Comparison of ENCODE assay signal across 8 cellular contexts in the genomic region with DNA sequence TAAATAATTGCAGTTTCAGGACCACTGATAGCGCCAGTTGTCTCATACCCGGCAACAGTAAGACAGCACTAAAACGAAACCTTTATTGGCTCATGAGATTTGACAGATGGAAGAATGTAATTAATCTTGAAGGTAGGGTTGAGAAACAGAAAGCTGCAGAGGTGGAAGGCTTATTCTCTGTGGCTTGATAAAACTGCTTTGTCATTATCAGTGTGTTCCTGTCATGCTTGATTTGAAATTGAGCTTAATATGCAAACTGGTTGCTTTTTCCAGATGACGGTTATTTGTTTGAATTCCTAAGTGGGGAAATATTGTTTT. TPM values are rescaled to one million over a fixed set of nuclear protein-coding genes. Genes with fewer than 3 reads are reported as not detected.
DNase-seq lines count a peak whose midpoint lies in the region; ATAC-seq, FAIRE-seq and TF ChIP-seq lines count a peak whose summit lies in the region.

No MANE protein-coding gene starts in this region.

- RAD21 ChIA-PET in HCT116 (lab: Charles Lee; ENCODE audit: low non-redundant PET in 1 of 2, low total read pairs in 2 of 2, uncharacterized antibody in 2 of 2, unreplicated experiment in 2 of 2): no interaction called here

- WGBS in H1 (ENCODE audit: extremely low coverage in 1 of 2, insufficient coverage in 1 of 2, insufficient read length in 1 of 2, insufficient replicate concordance in 2 of 2, low coverage in 1 of 2, low lambda C conversion rate in 2 of 2, missing lambda C conversion rate in 1 of 2), 2 experiments: 92% methylated on average over 4 of the region's 4 CpGs; no CpG with 5 or more reads in 1 of the 2 experiments

- CTCF ChIA-PET in HCT116 (lab: Charles Lee): no interaction called here
- CTCF ChIA-PET in H1 (lab: Charles Lee; ENCODE audit: partially characterized antibody): interaction anchor here (1.0 to 2.4 kb wide), 7 partner anchors 10 to 307 kb away, joined by 3 to 11 read pairs (median 5); a partner anchor contains a TSS

- H2AK5ac ChIP-seq in H1 (ENCODE audit: low read depth, low read length): no peak overlapping the region

- no peak for TF ChIP-seq POLR2A in HCT116 (IDR thresholded peaks at IDR 0.05; ENCODE audit: borderline replicate concordance, extremely low read depth, insufficient read depth, insufficient read length)
- TF ChIP-seq POLR2A in H1 (IDR thresholded peaks at IDR 0.05; ENCODE audit: control extremely low read depth in 1 of 2, low read depth in 2 of 2, low read length in 2 of 2): no peak

- H3K27me3 ChIP-seq in HCT116 (ENCODE audit: insufficient read depth, low read length): no peaks in the 10 kb centered on the region
- H3K27me3 ChIP-seq in H1 (replicated peaks in 1 of 4; ENCODE audit: control insufficient read depth in 3 of 4, extremely low read depth in 1 of 4, insufficient read depth in 3 of 4, low read length in 3 of 4): no peaks in the 10 kb centered on the region
- H3K27me3 ChIP-seq in mucosa of stomach (ENCODE audit: control insufficient read depth, insufficient read depth, low read length): no peaks in the 10 kb centered on the region

- H3K56ac ChIP-seq in H1 (replicated peaks; ENCODE audit: insufficient read length, low read depth, low read length): no peak overlapping the region

- H3K4me3 ChIP-seq in HCT116 (replicated peaks in 1 of 2; ENCODE audit: low read depth in 1 of 2, low read length in 2 of 2) (peak overlapping the region; percentile 78 to 99), SK-N-MC (peak overlapping the region; percentile 89), H1 (ENCODE audit: extremely low read depth in 1 of 4, insufficient read depth in 2 of 4, low read depth in 3 of 4, low read length in 4 of 4) (peak overlapping the region in 3 of 4 experiments; percentile 49 to 87 (median 84); a peak in 3 of 8 replicates), mucosa of stomach (ENCODE audit: low read length) (peak overlapping the region; percentile 57)

- no peak for TF ChIP-seq CTCF in HCT116 (IDR thresholded peaks at IDR 0.05 in 2 of 3, conservative IDR thresholded peaks at IDR 0.05 in 1 of 3; ENCODE audit: borderline replicate concordance in 1 of 3, insufficient read depth in 1 of 3, low read depth in 2 of 3, low read length in 2 of 3)
- no peak for TF ChIP-seq CTCF in H1 (IDR thresholded peaks at IDR 0.05; ENCODE audit: control extremely low read depth in 1 of 3, insufficient read depth in 1 of 3, low read depth in 1 of 3, low read length in 3 of 3)

- no peak overlapping the region for H3K23ac ChIP-seq in H1 (ENCODE audit: insufficient read length)

- H3K4me2 ChIP-seq in HCT116 (ENCODE audit: low read length): peak overlapping the region; percentile 93
- peak overlapping the region; percentile 41 to 74; a peak in 3 of 4 replicates for H3K4me2 ChIP-seq in H1 (ENCODE audit: insufficient read depth in 1 of 2, low read depth in 2 of 2, low read length in 2 of 2)

- no peaks in the 10 kb centered on the region for H3K9me3 ChIP-seq in HCT116 (ENCODE audit: control insufficient read depth in 1 of 2, insufficient read depth in 1 of 2, low read depth in 1 of 2, low read length in 2 of 2)
- H3K9me3 ChIP-seq in SK-N-MC (ENCODE audit: low read depth, low read length): no peaks in the 10 kb centered on the region
- H3K9me3 ChIP-seq in H1 (ENCODE audit: insufficient read depth in 2 of 2, low read depth in 1 of 2, low read length in 1 of 2): no peaks in the 10 kb centered on the region
- H3K9me3 ChIP-seq in mucosa of stomach (ENCODE audit: control insufficient read depth, low read length): no peaks in the 10 kb centered on the region

- peaks cover 2% of the 10 kb centered on the region for H3K23me2 ChIP-seq in H1 (ENCODE audit: low read depth, low read length)

- H2BK120ac ChIP-seq in H1 (replicated peaks; ENCODE audit: low read depth, low read length): no peak overlapping the region

- no peak overlapping the region for H2BK12ac ChIP-seq in H1 (ENCODE audit: low read depth, low read length)

- ATAC-seq in HCT116: no peak
- ATAC-seq in HG03469 (IDR thresholded peaks at IDR 0.05; ENCODE audit: unreplicated experiment): no peak

- no peak overlapping the region for H4K5ac ChIP-seq in H1 (ENCODE audit: insufficient read length, low read depth, low read length)

- H2BK20ac ChIP-seq in H1 (ENCODE audit: low read length): no peak overlapping the region

- H3K9me2 ChIP-seq in HCT116 (ENCODE audit: insufficient read depth): no peaks in the 10 kb centered on the region

- H3K36me3 ChIP-seq in HCT116 (ENCODE audit: control insufficient read depth in 1 of 2, insufficient read depth in 2 of 2, low read length in 2 of 2) (peaks cover 6 to 18% of the 10 kb centered on the region in 2 experiments; a peak in 3 of 4 replicates), SK-N-MC (ENCODE audit: insufficient read depth, low read length) (no peaks in the 10 kb centered on the region), H1 (ENCODE audit: control insufficient read depth in 2 of 4, insufficient read depth in 4 of 4, low read length in 3 of 4) (peaks cover 0 to 6% (median 3%) of the 10 kb centered on the region in 4 experiments; a peak in 3 of 8 replicates), mucosa of stomach (ENCODE audit: control insufficient read depth, insufficient read depth, low read length) (no peaks in the 10 kb centered on the region)

- H2AFZ ChIP-seq in HCT116 (ENCODE audit: low read depth, low read length, poor library complexity, severe bottlenecking) (no peak overlapping the region), H1 (ENCODE audit: low read length) (no peak overlapping the region)

- H3K9ac ChIP-seq in HCT116 (ENCODE audit: low read length): peak overlapping the region; percentile 75
- no peak overlapping the region for H3K9ac ChIP-seq in SK-N-MC (ENCODE audit: insufficient read length)
- no peak overlapping the region for H3K9ac ChIP-seq in H1 (replicated peaks in 1 of 4; ENCODE audit: extremely low read depth in 1 of 4, low read depth in 3 of 4, low read length in 3 of 4)
- peak overlapping the region; percentile 92 for H3K9ac ChIP-seq in mucosa of stomach (ENCODE audit: low read length)

- POLR2A ChIA-PET in HCT116 (lab: Charles Lee) (no interaction called here), H1 (lab: Charles Lee; ENCODE audit: partially characterized antibody) (interaction anchor here (1.2 kb wide), 1 partner anchor 25 kb away, joined by 4 read pairs; no protein-coding TSS in a partner anchor)

- no peak for FAIRE-seq in H1 (lab: Jason Lieb, UNC)

- H4K20me1 ChIP-seq in HCT116 (ENCODE audit: insufficient read depth) (no peaks in the 10 kb centered on the region), H1 (replicated peaks in 1 of 2; ENCODE audit: control insufficient read depth in 1 of 2, insufficient read depth in 2 of 2, low read length in 2 of 2) (peaks cover 0 to 6% of the 10 kb centered on the region in 2 experiments)

- no peak overlapping the region for H2BK5ac ChIP-seq in H1 (ENCODE audit: low read depth, low read length)

- H3K27ac ChIP-seq in HCT116 (ENCODE audit: low read depth, low read length) (peak overlapping the region; percentile 65; the same call in 1 of the 2 replicates), SK-N-MC (no peak overlapping the region), H1 (ENCODE audit: low read depth, low read length) (no peak overlapping the region)

- H3K4ac ChIP-seq in H1 (replicated peaks; ENCODE audit: insufficient read length, low read depth, low read length): no peak overlapping the region

- no peaks in the 10 kb centered on the region for H3K79me1 ChIP-seq in H1 (ENCODE audit: low read depth, low read length)

- H2BK15ac ChIP-seq in H1 (ENCODE audit: low read length): no peak overlapping the region

- no peak overlapping the region for H3K18ac ChIP-seq in H1 (ENCODE audit: extremely low read depth, low read length)

- H3K4me1 ChIP-seq in HCT116 (ENCODE audit: control insufficient read depth in 1 of 2, insufficient read depth in 2 of 2, low read length in 2 of 2) (peaks cover 13 to 25% of the 10 kb centered on the region in 2 experiments), H1 (replicated peaks in 1 of 4; ENCODE audit: control insufficient read depth in 3 of 4, insufficient read depth in 4 of 4, low read length in 3 of 4) (peaks cover 0 to 8% (median 4%) of the 10 kb centered on the region in 4 experiments; a peak in 3 of 7 replicates), mucosa of stomach (ENCODE audit: control insufficient read depth, insufficient read depth, low read length) (peaks cover 20% of the 10 kb centered on the region)

- DNase-seq in Ammon's horn (ENCODE audit: low spot score) (peak; percentile 33), HCT116 (ENCODE audit: low read depth, low spot score) (no peak), SK-N-MC (ENCODE audit: low read depth, low spot score) (no peak), H1 (ENCODE audit: low read depth in 1 of 2, low spot score in 2 of 2) (no peak), cerebellar nuclear complex (lab: John Stamatoyannopoulos, UW) (no peak), mucosa of gallbladder (ENCODE audit: low spot score) (no peak)

- TF ChIP-seq EP300 in H1 (IDR thresholded peaks at IDR 0.05; ENCODE audit: borderline replicate concordance in 1 of 2, low read depth in 2 of 2, low read length in 2 of 2): no peak

- TF ChIP-seq RAD21 in HCT116 (IDR thresholded peaks at IDR 0.05; ENCODE audit: low read depth) (no peak), H1 (IDR thresholded peaks at IDR 0.05 in 1 of 2, conservative IDR thresholded peaks at IDR 0.05 in 1 of 2; ENCODE audit: low read depth in 2 of 2, low read length in 2 of 2) (no peak)

- no peak overlapping the region for H3K14ac ChIP-seq in H1 (ENCODE audit: insufficient read length)

- no TSS peak for BruUV-seq in HCT116 (replicated peaks; lab: Mats Ljungman, UMichigan)

- H4K91ac ChIP-seq in H1 (replicated peaks; ENCODE audit: insufficient read length, low read length): no peak overlapping the region

- intact Hi-C loops in HCT116 (cut with micrococcal nuclease): no loop called here

- H4K8ac ChIP-seq in H1 (ENCODE audit: extremely low read depth, insufficient read depth, low read length): no peak overlapping the region

- H3K79me2 ChIP-seq in HCT116 (ENCODE audit: insufficient read depth, low read length): peaks cover 34% of the 10 kb centered on the region
- H3K79me2 ChIP-seq in H1 (ENCODE audit: control insufficient read depth in 1 of 2, insufficient read depth in 2 of 2, low read length in 2 of 2): peaks cover 0 to 17% of the 10 kb centered on the region in 2 experiments; a peak in 2 of 4 replicates

RNA-seq across cellular contexts. Expression of a gene that starts 1.3 kb away (rescaled TPM):
- total RNA-seq in HCT116 (2021; ENCODE audit: unreplicated experiment) (65.2 TPM), mucosa of gallbladder (179 TPM)
- 45.1 and 45.5 TPM in 2 replicates for polyA plus RNA-seq in HCT116 (2012)
- 55.3 and 57.3 TPM in 2 replicates for total RNA-seq in H1 (2021; fragmentation: NEBNext Ultra II Directional; extraction: Animal tissue kit (Norgen Biotek cat#: 25700))
- polyA plus RNA-seq in H1 (2011; rRNA removed): 63.4 and 77.4 TPM in 2 replicates
- polyA plus RNA-seq in H1 (2011; cell fraction: cytosol; rRNA removed): 46.8 TPM
- polyA plus RNA-seq in H1 (2011; cell fraction: nucleus; rRNA removed): 157 TPM
- 38.3 to 56.3 TPM (median 50.1 TPM) in 4 replicates for polyA plus RNA-seq in H1 (2012, experiment 1 of 2)
- polyA plus RNA-seq in H1 (2012, experiment 2 of 2): 35.9 TPM
- polyA plus RNA-seq in H1 (2013, experiment 1 of 2): 56.4 TPM
- 50.9 TPM for polyA plus RNA-seq in H1 (2013, experiment 2 of 2)
- 135 and 172 TPM in 2 replicates for polyA minus RNA-seq in H1 (2011; rRNA and poly(A)+ RNA removed)
- 33.5 TPM for polyA minus RNA-seq in H1 (2011; cell fraction: cytosol; rRNA and poly(A)+ RNA removed)
- 90.2 TPM for polyA minus RNA-seq in H1 (2011; cell fraction: nucleus; rRNA and poly(A)+ RNA removed)

RNA-seq across cellular contexts. Expression of a gene that starts 36.9 kb away (rescaled TPM):
- total RNA-seq in HCT116 (2021; ENCODE audit: unreplicated experiment) (79.7 TPM), mucosa of gallbladder (273 TPM)
- 52.0 and 53.3 TPM in 2 replicates for polyA plus RNA-seq in HCT116 (2012)
- 41.6 and 43.5 TPM in 2 replicates for total RNA-seq in H1 (2021; fragmentation: NEBNext Ultra II Directional; extraction: Animal tissue kit (Norgen Biotek cat#: 25700))
- 16.2 and 22.6 TPM in 2 replicates for polyA plus RNA-seq in H1 (2011; rRNA removed)
- 25.9 TPM for polyA plus RNA-seq in H1 (2011; cell fraction: cytosol; rRNA removed)
- polyA plus RNA-seq in H1 (2011; cell fraction: nucleus; rRNA removed): 16.1 TPM
- 28.3 to 38.2 TPM (median 33.3 TPM) in 4 replicates for polyA plus RNA-seq in H1 (2012, experiment 1 of 2)
- polyA plus RNA-seq in H1 (2012, experiment 2 of 2): 30.3 TPM
- 17.7 TPM for polyA plus RNA-seq in H1 (2013, experiment 1 of 2)
- polyA plus RNA-seq in H1 (2013, experiment 2 of 2): 18.4 TPM
- polyA minus RNA-seq in H1 (2011; rRNA and poly(A)+ RNA removed): 8.8 and 10.6 TPM in 2 replicates
- 22.9 TPM for polyA minus RNA-seq in H1 (2011; cell fraction: cytosol; rRNA and poly(A)+ RNA removed)
- polyA minus RNA-seq in H1 (2011; cell fraction: nucleus; rRNA and poly(A)+ RNA removed): 6.8 TPM

Comparison
In these comparisons a context has a peak if more than half of its experiments do, and no peak if none do; other contexts are left out.
1. H3K9ac ChIP-seq: peak in HCT116 (single experiment) and mucosa of stomach (single experiment); none in SK-N-MC (single experiment) and H1 (0 of 4).
2. Peak in every context shown above with its lines, with median percentiles within 50 percentile points of each other: H3K4me3 ChIP-seq.